In genomic region chr5:115282131-115282530, GRCh38 we compare ENCODE assay signal across 34 cellular contexts.
"Had no signal": no experiment of that assay in that cellular context is flagged by ENCODE, and none has a peak within 500 bp of the region (broad histone marks: within the 10 kb centered on the region; RNA-seq: fewer than 3 reads in every experiment).

No MANE protein-coding gene starts in this region.

- H3K4me3 ChIP-seq: MG63 had no signal

- H3K36me3 ChIP-seq: MG63 had no signal

- H3K27me3 ChIP-seq: MG63 had no signal

- H3K9me3 ChIP-seq: MG63 had no signal

- DNase-seq: Karpas-422, Kasumi-1, MG63, MM.1S, MV-4-11, NCI-H1048, NCI-H1092, NCI-H1092 treated with DMSO at 0.1 percent for 48 hours, NCI-H1105, NCI-H1105 treated with DMSO at 0.1 percent for 48 hours, NCI-H1417, NCI-H1417 treated with DMSO at 0.1 percent for 48 hours, NCI-H1436, NCI-H1436 treated with DMSO at 0.1 percent for 48 hours, NCI-H146, NCI-H1694, NCI-H1694 treated with DMSO at 0.1 percent for 48 hours, NCI-H187, NCI-H187 treated with DMSO at 0.1 percent for 48 hours, NCI-H1930, NCI-H2029, NCI-H2029 treated with DMSO at 0.1 percent for 48 hours, NCI-H2081, NCI-H2081 treated with DMSO at 0.1 percent for 48 hours, NCI-H2107, NCI-H2171, NCI-H2171 treated with DMSO at 0.1 percent for 48 hours, NCI-H2227 treated with DMSO at 0.1 percent for 48 hours, NCI-H226, NCI-H345, NCI-H446, NCI-H446 treated with DMSO at 0.1 percent for 48 hours, NCI-H510A, NCI-H510A treated with DMSO at 0.1 percent for 48 hours had no signal
